7 cellular contexts compared by ENCODE assay signal in genomic region chr5:147857302-147858129, GRCh38.
DNase-seq lines count a peak whose midpoint lies in the region; ATAC-seq and TF ChIP-seq lines count a peak whose summit lies in the region.

No MANE protein-coding gene starts in this region.

- in situ Hi-C loops in astrocyte of the spinal cord (cut with HindIII; ENCODE audit: low sequenced_read_pairs), result no loop called here

- DNase-seq in ELF-1 (ENCODE audit: low read depth, low spot score) (peak; percentile 71), RPMI8226 (peak; percentile 54), astrocyte of the spinal cord (ENCODE audit: low read depth, low spot score) (peak; percentile 65), iPS-NIHi7 (ENCODE audit: extremely low spot score) (peak; percentile 42)
- DNase-seq in stimulated activated CD4-positive, alpha-beta T cell treated with anti-CD3 and anti-CD28 coated beads, Interleukin-15, amount 100 ng/mL, for 24 hours, result peak; percentile 57

- TF ChIP-seq CTCF in astrocyte of the spinal cord (IDR thresholded peaks at IDR 0.05; ENCODE audit: low read depth, low read length), result peak; percentile 83

- ATAC-seq in GM19395 (IDR thresholded peaks at IDR 0.05; ENCODE audit: unreplicated experiment) (peak; percentile 90), HG03460 (IDR thresholded peaks at IDR 0.05; ENCODE audit: unreplicated experiment) (peak; percentile 85)

- H3K4me3 ChIP-seq in astrocyte of the spinal cord (ENCODE audit: low read depth, low read length), result no peak overlapping the region
